In genomic region chrX:133373366-133374079, GRCh38 we compare ENCODE assay signal across 26 cellular contexts. TPM values are rescaled to one million over a fixed set of nuclear protein-coding genes. Genes with fewer than 3 reads are reported as not detected.
DNase-seq lines count a peak whose midpoint lies in the region; ATAC-seq, FAIRE-seq and TF ChIP-seq lines count a peak whose summit lies in the region.
"Had no signal": no experiment of that assay in that cellular context is flagged by ENCODE, and none has a peak within 500 bp of the region (broad histone marks: within the 10 kb centered on the region; RNA-seq: fewer than 3 reads in every experiment).

No MANE protein-coding gene starts in this region.

- H3K9me3 ChIP-seq in H9 (ENCODE audit: control insufficient read depth, low read depth, low read length), result no peaks in the 10 kb centered on the region
- H3K9me3 ChIP-seq in PC-3 (ENCODE audit: low read length), result no peaks in the 10 kb centered on the region
- H3K9me3 ChIP-seq: prostate gland, SJSA1 had no signal

- no peak overlapping the region for H2AK5ac ChIP-seq in H9 (ENCODE audit: insufficient read length, low read length)

- no peak overlapping the region for H3K4ac ChIP-seq in H9 (ENCODE audit: low read depth, low read length)

- H3K23ac ChIP-seq in H9 (ENCODE audit: insufficient read length, low read depth, low read length), result no peak overlapping the region

- POLR2A ChIA-PET in WTC11 (lab: Charles Lee) (no interaction called here), PC-3 (lab: Charles Lee; ENCODE audit: unreplicated experiment) (no interaction called here)

- H3K9me2 ChIP-seq in PC-3 (replicated peaks; ENCODE audit: low read length), result no peaks in the 10 kb centered on the region

- H3K9me3 Mint-ChIP-seq in H9 (no peaks in the 10 kb centered on the region), WTC11 (no peaks in the 10 kb centered on the region), nephron (no peaks in the 10 kb centered on the region)
- H3K9me3 Mint-ChIP-seq: activated CD4-positive, alpha-beta T cell treated with anti-CD3 and anti-CD28 coated beads, Interleukin-2, amount 10 ng/mL, durations not matched to agents 7 days and 5 days; activated naive CD4-positive, alpha-beta T cell treated with anti-CD3 and anti-CD28 coated beads, Interleukin-2, amount 10 ng/mL, durations not matched to agents 7 days and 5 days; CD8-positive, alpha-beta memory T cell had no signal

- no peak overlapping the region for H4K5ac ChIP-seq in H9 (ENCODE audit: insufficient read length, low read depth, low read length)

- no CpG with 5 or more reads among the region's 2 CpGs for WGBS in H9 (ENCODE audit: extremely low coverage, insufficient read length, low lambda C conversion rate)

- no peaks in the 10 kb centered on the region for H3K27me3 ChIP-seq in H9 (ENCODE audit: insufficient read depth, low read length)
- H3K27me3 ChIP-seq in PC-3 (ENCODE audit: low read length), result no peaks in the 10 kb centered on the region
- H3K27me3 ChIP-seq: cardiac muscle cell, SJSA1 had no signal

- no peak overlapping the region for H3K4me3 Mint-ChIP-seq in H9
- H3K4me3 Mint-ChIP-seq in WTC11, result no peak overlapping the region
- H3K4me3 Mint-ChIP-seq in nephron, result no peak overlapping the region
- H3K4me3 Mint-ChIP-seq: activated CD4-positive, alpha-beta T cell treated with anti-CD3 and anti-CD28 coated beads, Interleukin-2, amount 10 ng/mL, durations not matched to agents 7 days and 5 days; activated naive CD4-positive, alpha-beta T cell treated with anti-CD3 and anti-CD28 coated beads, Interleukin-2, amount 10 ng/mL, durations not matched to agents 7 days and 5 days; B cell; CD8-positive, alpha-beta memory T cell had no signal

- no peak for DNase-seq in GM18507 (ENCODE audit: extremely low spot score, insufficient read length, low read depth)
- no peak for DNase-seq in H9
- DNase-seq in WTC11 (ENCODE audit: low spot score), result no peak
- no peak for DNase-seq in PC-3
- DNase-seq in left cardiac atrium, result no peak
- no peak for DNase-seq in ureter (ENCODE audit: low spot score)
- no peak for DNase-seq in amygdala (lab: John Stamatoyannopoulos, UW)
- DNase-seq: activated CD4-positive, alpha-beta T cell treated with anti-CD3 and anti-CD28 coated beads, Interleukin-2, amount 10 ng/mL, durations not matched to agents 7 days and 5 days; activated naive CD4-positive, alpha-beta T cell treated with anti-CD3 and anti-CD28 coated beads, Interleukin-2, amount 10 ng/mL, durations not matched to agents 7 days and 5 days; CD8-positive, alpha-beta memory T cell; DMS53; GOT3; islet precursor cell; Kasumi-1; NCI-H187 treated with DMSO at 0.1 percent for 48 hours; NCI-H524 treated with DMSO at 0.1 percent for 48 hours; T-helper 2 cell had no signal

- BruUV-seq in PC-3 (replicated peaks; lab: Mats Ljungman, UMichigan), result no TSS peak

- H3K27ac Mint-ChIP-seq in H9 (peak overlapping the region in 2 of 3 experiments; percentile 50 to 72; a peak in 3 of 7 replicates), WTC11 (peak overlapping the region; percentile 73), nephron (peak overlapping the region in 2 of 3 experiments; percentile 73 to 82)
- H3K27ac Mint-ChIP-seq: activated CD4-positive, alpha-beta T cell treated with anti-CD3 and anti-CD28 coated beads, Interleukin-2, amount 10 ng/mL, durations not matched to agents 7 days and 5 days; activated naive CD4-positive, alpha-beta T cell treated with anti-CD3 and anti-CD28 coated beads, Interleukin-2, amount 10 ng/mL, durations not matched to agents 7 days and 5 days; B cell; CD8-positive, alpha-beta memory T cell had no signal

- no peak overlapping the region for H2BK15ac ChIP-seq in H9 (ENCODE audit: low read depth, low read length)

- H3K36me3 ChIP-seq in PC-3 (ENCODE audit: low read depth, low read length), result no peaks in the 10 kb centered on the region
- H3K36me3 ChIP-seq: cardiac muscle cell, prostate gland, SJSA1 had no signal

- H3K4me2 ChIP-seq in H9 (ENCODE audit: insufficient read depth, insufficient read length, low read length), result no peak overlapping the region
- no peak overlapping the region for H3K4me2 ChIP-seq in PC-3 (ENCODE audit: low read length)

- H2BK12ac ChIP-seq in H9 (ENCODE audit: insufficient read length, low read depth, low read length), result no peak overlapping the region

- H3K56ac ChIP-seq in H9 (ENCODE audit: insufficient read length, low read depth, low read length), result no peak overlapping the region

- no peak overlapping the region for H4K8ac ChIP-seq in H9 (replicated peaks; ENCODE audit: insufficient read length, low read depth, low read length)

- intact Hi-C loops in PC-3 (cut with micrococcal nuclease), result no loop called here
- intact Hi-C loops in left cardiac atrium (cut with DNase I), result no loop called here

- H3K27me3 Mint-ChIP-seq in H9 (ENCODE audit: low read depth) (no peaks in the 10 kb centered on the region), WTC11 (ENCODE audit: low read depth) (no peaks in the 10 kb centered on the region), nephron (ENCODE audit: low read depth) (no peaks in the 10 kb centered on the region)

- H2BK5ac ChIP-seq in H9 (ENCODE audit: insufficient read length, low read length), result no peak overlapping the region

- H3F3A ChIP-seq in PC-3 (ENCODE audit: low read length, unreplicated experiment), result no peaks in the 10 kb centered on the region

- H3K4me1 Mint-ChIP-seq in H9, result peaks cover 81 to 88% of the 10 kb centered on the region in 2 experiments
- H3K4me1 Mint-ChIP-seq in WTC11, result peaks cover 80% of the 10 kb centered on the region
- peaks cover 77% of the 10 kb centered on the region for H3K4me1 Mint-ChIP-seq in nephron
- H3K4me1 Mint-ChIP-seq: activated CD4-positive, alpha-beta T cell treated with anti-CD3 and anti-CD28 coated beads, Interleukin-2, amount 10 ng/mL, durations not matched to agents 7 days and 5 days; activated naive CD4-positive, alpha-beta T cell treated with anti-CD3 and anti-CD28 coated beads, Interleukin-2, amount 10 ng/mL, durations not matched to agents 7 days and 5 days; CD8-positive, alpha-beta memory T cell had no signal

- no peak overlapping the region for H3K9ac ChIP-seq in H9 (ENCODE audit: extremely low read depth, insufficient read length, low read length)
- no peak overlapping the region for H3K9ac ChIP-seq in PC-3 (ENCODE audit: low read length)

- H3K18ac ChIP-seq in H9 (ENCODE audit: insufficient read length, low read depth, low read length), result no peak overlapping the region

- no peak overlapping the region for H4K91ac ChIP-seq in H9 (ENCODE audit: insufficient read length, low read depth, low read length)

- H3K4me1 ChIP-seq in H9 (ENCODE audit: insufficient read depth, low read length) (peaks cover 13% of the 10 kb centered on the region; the same call in 1 of the 2 replicates), PC-3 (ENCODE audit: insufficient read depth, low read length) (no peaks in the 10 kb centered on the region)
- H3K4me1 ChIP-seq: prostate gland, SJSA1 had no signal

- no peak overlapping the region for H3T11ph ChIP-seq in H9 (ENCODE audit: low read length)

- H3K27ac ChIP-seq in H9 (ENCODE audit: insufficient read length, low read depth, low read length) (no peak overlapping the region), PC-3 (ENCODE audit: low read length) (no peak overlapping the region)
- H3K27ac ChIP-seq: cardiac muscle cell, prostate gland, SJSA1 had no signal

- H3K23me2 ChIP-seq in H9 (ENCODE audit: insufficient read length, low read depth, low read length, poor library complexity, severe bottlenecking), result no peaks in the 10 kb centered on the region

- H2BK20ac ChIP-seq in H9 (ENCODE audit: low read depth, low read length, poor library complexity, severe bottlenecking), result no peak overlapping the region

- H3K36me3 Mint-ChIP-seq in H9 (ENCODE audit: insufficient read depth in 1 of 3, low read depth in 3 of 3), result peaks cover 10 to 45% (median 31%) of the 10 kb centered on the region in 3 experiments; a peak in 6 of 7 replicates
- H3K36me3 Mint-ChIP-seq in WTC11, result no peaks in the 10 kb centered on the region
- no peaks in the 10 kb centered on the region for H3K36me3 Mint-ChIP-seq in nephron (ENCODE audit: low read depth)
- H3K36me3 Mint-ChIP-seq: activated naive CD4-positive, alpha-beta T cell treated with anti-CD3 and anti-CD28 coated beads, Interleukin-2, amount 10 ng/mL, durations not matched to agents 7 days and 5 days; CD8-positive, alpha-beta memory T cell had no signal

- H2BK120ac ChIP-seq in H9 (ENCODE audit: low read depth, low read length, poor library complexity, severe bottlenecking), result no peak overlapping the region

- H3K79me1 ChIP-seq in H9 (ENCODE audit: insufficient read depth, low read depth, low read length, poor library complexity, severe bottlenecking), result peaks cover 4% of the 10 kb centered on the region

- no peak overlapping the region for H3K14ac ChIP-seq in H9 (ENCODE audit: insufficient read depth, low read length)

- no peak overlapping the region for H3K4me3 ChIP-seq in PC-3 (ENCODE audit: low read length)
- H3K4me3 ChIP-seq: cardiac muscle cell, lung, prostate gland, SJSA1 had no signal

- H2AFZ ChIP-seq in H9 (ENCODE audit: low read length), result no peak overlapping the region
- H2AFZ ChIP-seq in PC-3 (ENCODE audit: low read length), result no peak overlapping the region

- TF ChIP-seq CTCF in H9 (conservative IDR thresholded peaks at IDR 0.05), result no peak
- TF ChIP-seq CTCF in WTC11 (IDR thresholded peaks at IDR 0.05), result no peak
- TF ChIP-seq CTCF in nephron (IDR thresholded peaks at IDR 0.05; ENCODE audit: unreplicated experiment in 3 of 3), result no peak
- no peak for TF ChIP-seq CTCF in PC-3 (conservative IDR thresholded peaks at IDR 0.05; ENCODE audit: low read depth, low read length)

- H4K20me1 ChIP-seq in H9 (ENCODE audit: control insufficient read depth, insufficient read depth, insufficient read length), result peaks cover 2% of the 10 kb centered on the region
- H4K20me1 ChIP-seq in PC-3 (ENCODE audit: low read length), result no peaks in the 10 kb centered on the region

- H3K79me2 ChIP-seq in H9 (ENCODE audit: insufficient read depth, low read length) (peaks cover 54% of the 10 kb centered on the region), PC-3 (ENCODE audit: low read length) (no peaks in the 10 kb centered on the region)

- CTCF ChIA-PET in WTC11 (lab: Charles Lee) (no interaction called here), PC-3 (lab: Charles Lee) (no interaction called here)

- peak; percentile 83 for FAIRE-seq in GM18507 (lab: Jason Lieb, UNC)
- FAIRE-seq: G401.6, HepG2 had no signal

- ATAC-seq in WTC11 (no peak), PC-3 (no peak), left cardiac atrium (no peak)
- ATAC-seq: HepG2 had no signal

TF ChIP-seq in WTC11, 78 proteins besides CTCF, POLR2A, EP300 and RAD21 (continues in another document):
- TF ChIP-seq NFATC4 (CRISPR knock-in tag; IDR thresholded peaks at IDR 0.05), result no peak
- TF ChIP-seq ZNF671 (CRISPR knock-in tag; IDR thresholded peaks at IDR 0.05), result no peak

RNA-seq across cellular contexts. Expression of gene GPC4, which starts 41.8 kb away (rescaled TPM):
- 416 and 418 TPM in 2 replicates for total RNA-seq in H9 (2021)
- 120 to 144 TPM (median 120 TPM) in 3 replicates for total RNA-seq in WTC11 (2021)
- 4.0 and 6.4 TPM in 2 replicates for total RNA-seq in PC-3 (2014; rRNA removed)
- total RNA-seq in left cardiac atrium, result 10 to 100 TPM in 1 of 2 donors, 1 to 10 TPM in 1; 6.4 to 15.0 TPM
- 8.0 TPM for total RNA-seq in ureter
- total RNA-seq: activated CD4-positive, alpha-beta T cell treated with anti-CD3 and anti-CD28 coated beads, Interleukin-2, amount 10 ng/mL, durations not matched to agents 7 days and 5 days; CD8-positive, alpha-beta memory T cell; RPMI7951 had no signal
